Comparison of ENCODE assay signal across 1 cellular context in genomic region chr16:739560-740458, GRCh38.
TF ChIP-seq lines count a peak whose summit lies in the region.

No MANE protein-coding gene starts in this region.

TF ChIP-seq in GM12878, 131 proteins besides CTCF, POLR2A, EP300 and RAD21:
- TF ChIP-seq NRF1 (conservative IDR thresholded peaks at IDR 0.05; ENCODE audit: low read depth, low read length) = no peak
